14 cellular contexts compared by ENCODE assay signal in the genomic region with DNA sequence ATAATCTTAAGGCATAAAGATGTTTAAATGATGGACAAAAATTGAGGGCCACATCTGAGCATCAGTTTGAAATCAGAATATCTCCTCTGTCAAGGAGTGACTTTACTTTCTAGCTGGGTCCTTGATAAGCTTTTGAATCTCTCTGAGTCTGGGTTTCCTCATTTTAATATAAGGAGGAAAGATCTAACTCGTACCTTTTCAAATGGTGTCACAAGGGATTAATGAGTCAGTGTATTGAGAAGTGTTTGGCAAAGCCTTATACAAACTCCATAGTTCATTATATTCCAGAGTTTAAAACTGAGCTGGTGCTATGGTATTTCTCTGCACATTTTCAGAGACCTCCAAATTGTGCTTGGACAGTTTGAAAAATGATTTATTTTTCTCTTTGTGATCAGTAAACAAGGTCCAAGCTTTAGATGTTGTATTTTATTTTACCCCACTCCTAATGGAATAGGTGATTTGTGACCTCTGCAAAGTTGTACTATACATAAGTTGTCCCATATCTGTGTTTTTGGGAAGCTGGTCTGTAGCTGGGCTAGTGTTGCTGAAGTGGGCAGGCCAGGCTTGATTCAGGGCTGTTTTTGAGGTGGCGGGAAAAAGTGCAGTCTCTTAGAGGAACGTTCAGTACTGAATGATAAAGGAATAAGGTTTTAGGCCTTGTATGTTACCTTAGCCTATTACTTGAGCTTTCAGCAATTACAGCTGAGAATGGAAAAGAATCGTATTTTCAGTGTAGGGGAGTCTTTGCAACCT. TPM values are rescaled to one million over a fixed set of nuclear protein-coding genes. Genes with fewer than 3 reads are reported as not detected.
DNase-seq lines count a peak whose midpoint lies in the region; ATAC-seq and TF ChIP-seq lines count a peak whose summit lies in the region.
"Had no signal": no experiment of that assay in that cellular context is flagged by ENCODE, and none has a peak within 500 bp of the region (broad histone marks: within the 10 kb centered on the region; RNA-seq: fewer than 3 reads in every experiment).

No MANE protein-coding gene starts in this region.

- H3K4me3 ChIP-seq in NB4 (ENCODE audit: low read depth, low read length) (peak overlapping the region; percentile 18), osteoblast (ENCODE audit: insufficient read depth, low read length) (peak overlapping the region; percentile 36)
- H3K4me3 ChIP-seq: BLaER1 treated with 17β-estradiol and CSF1 and Interleukin-3, amounts not matched to agents 10 nM and 100 nM; MG63 had no signal

- POLR2A ChIA-PET in CD4-positive, alpha-beta T cell (lab: Charles Lee): interaction anchor here (0.6 to 2.1 kb wide), 4 partner anchors 12 to 62 kb away, joined by 3 to 5 read pairs (median 4); no protein-coding TSS in a partner anchor

- no peak for TF ChIP-seq CTCF in CD4-positive, alpha-beta T cell (IDR thresholded peaks at IDR 0.05)
- TF ChIP-seq CTCF in NB4 (IDR thresholded peaks at IDR 0.05; ENCODE audit: low read depth, low read length) (no peak), osteoblast (IDR thresholded peaks at IDR 0.05; ENCODE audit: extremely low read depth, low read depth, low read length) (no peak)

- CTCF ChIA-PET in CD4-positive, alpha-beta T cell (lab: Charles Lee): no interaction called here

- DNase-seq in CD4-positive, alpha-beta T cell: no peak
- DNase-seq in NB4 (ENCODE audit: low read depth): no peak
- DNase-seq in osteoblast (ENCODE audit: insufficient read length, low spot score, missing footprints): no peak
- DNase-seq in stimulated activated CD4-positive, alpha-beta T cell treated with anti-CD3 and anti-CD28 coated beads, Interleukin-4, amount 100 ng/mL, for 24 hours: no peak
- no peak for DNase-seq in NCI-H774 (lab: John Stamatoyannopoulos, UW)
- DNase-seq: MG63; NCI-H2171; stimulated activated naive CD8-positive, alpha-beta T cell treated with anti-CD3 and anti-CD28 coated beads, Interleukin-15, amount 100 ng/mL, for 72 hours; T-cell had no signal

- H3K36me3 Mint-ChIP-seq in CD4-positive, alpha-beta T cell (ENCODE audit: low read depth): peaks cover 11% of the 10 kb centered on the region

- H3K4me1 ChIP-seq in osteoblast (ENCODE audit: insufficient read depth, low read length): peaks cover 42% of the 10 kb centered on the region

- no peak for ATAC-seq in CD4-positive, alpha-beta T cell (ENCODE audit: poor library complexity)
- ATAC-seq in esophagus mucosa (peak; percentile 65), GM21526 (IDR thresholded peaks at IDR 0.05; ENCODE audit: low FRiP score, unreplicated experiment) (no peak), HG02610 (IDR thresholded peaks at IDR 0.05; ENCODE audit: unreplicated experiment) (no peak)
- ATAC-seq: stimulated activated naive CD8-positive, alpha-beta T cell treated with anti-CD3 and anti-CD28 coated beads, Interleukin-15, amount 100 ng/mL, for 72 hours; T-cell had no signal

- peak overlapping the region; percentile 21 for H3K4me3 Mint-ChIP-seq in CD4-positive, alpha-beta T cell
- H3K4me3 Mint-ChIP-seq: stimulated activated naive CD8-positive, alpha-beta T cell treated with anti-CD3 and anti-CD28 coated beads, Interleukin-15, amount 100 ng/mL, for 72 hours; T-cell had no signal

- no peak for TF ChIP-seq POLR2A in NB4 (IDR thresholded peaks at IDR 0.05; ENCODE audit: extremely low read depth, insufficient read length)

- no peak overlapping the region for H2AFZ ChIP-seq in osteoblast (ENCODE audit: low read length)

- H3K27me3 Mint-ChIP-seq in CD4-positive, alpha-beta T cell: no peaks in the 10 kb centered on the region
- H3K27me3 Mint-ChIP-seq: stimulated activated naive CD8-positive, alpha-beta T cell treated with anti-CD3 and anti-CD28 coated beads, Interleukin-15, amount 100 ng/mL, for 72 hours; T-cell had no signal

- peak overlapping the region; percentile 89 for H3K4me2 ChIP-seq in osteoblast (ENCODE audit: insufficient read depth, low read length)

- peaks cover 23% of the 10 kb centered on the region for H3K36me3 ChIP-seq in osteoblast (ENCODE audit: insufficient read depth, low read length)

- intact Hi-C loops in CD4-positive, alpha-beta T cell (cut with DNase I, micrococcal nuclease): no loop called here

- no peaks in the 10 kb centered on the region for H3K27me3 ChIP-seq in CD4-positive, alpha-beta T cell (ENCODE audit: control insufficient read depth, insufficient read depth, low read length)
- no peaks in the 10 kb centered on the region for H3K27me3 ChIP-seq in osteoblast (ENCODE audit: insufficient read depth, low read length)
- H3K27me3 ChIP-seq: BLaER1 treated with 17β-estradiol and CSF1 and Interleukin-3, amounts not matched to agents 10 nM and 100 nM; MG63 had no signal

- H3K79me2 ChIP-seq in osteoblast (ENCODE audit: insufficient read depth, low read length): peaks cover 100% of the 10 kb centered on the region

- H3K9me3 Mint-ChIP-seq in CD4-positive, alpha-beta T cell: peaks cover 2% of the 10 kb centered on the region
- H3K9me3 Mint-ChIP-seq: activated T-helper 2 cell treated with anti-CD3 and anti-CD28 coated beads, Interferon-gamma antibody, Interleukin-2, Interleukin-4, amounts not matched to agents 10 μg/mL and 5 μg/mL and 100 μg/mL, durations not matched to agents 14 hours and 24 hours and 36 hours; stimulated activated naive CD8-positive, alpha-beta T cell treated with anti-CD3 and anti-CD28 coated beads, Interleukin-15, amount 100 ng/mL, for 72 hours; T-cell had no signal

- no peak overlapping the region for H3K27ac Mint-ChIP-seq in CD4-positive, alpha-beta T cell
- H3K27ac Mint-ChIP-seq: activated T-helper 2 cell treated with anti-CD3 and anti-CD28 coated beads, Interferon-gamma antibody, Interleukin-2, Interleukin-4, amounts not matched to agents 10 μg/mL and 5 μg/mL and 100 μg/mL, durations not matched to agents 14 hours and 24 hours and 36 hours had no signal

- no peaks in the 10 kb centered on the region for H3K9me3 ChIP-seq in CD4-positive, alpha-beta T cell (ENCODE audit: control insufficient read depth, low read length)
- H3K9me3 ChIP-seq in osteoblast (ENCODE audit: low read depth, low read length): no peaks in the 10 kb centered on the region
- H3K9me3 ChIP-seq: MG63 had no signal

- H3K4me1 Mint-ChIP-seq in CD4-positive, alpha-beta T cell (ENCODE audit: low read depth): peaks cover 52% of the 10 kb centered on the region

- H4K20me1 ChIP-seq in osteoblast (ENCODE audit: insufficient read depth, low read length): peaks cover 74% of the 10 kb centered on the region

- H3K27ac ChIP-seq in CD4-positive, alpha-beta T cell (ENCODE audit: low read depth, low read length): no peak overlapping the region
- peak overlapping the region; percentile 60 for H3K27ac ChIP-seq in osteoblast (ENCODE audit: low read depth, low read length)
- H3K27ac ChIP-seq: BLaER1 treated with 17β-estradiol and CSF1 and Interleukin-3, amounts not matched to agents 10 nM and 100 nM had no signal

RNA-seq across cellular contexts. Expression of gene FNDC3B, which starts 5.6 kb away (rescaled TPM):
- total RNA-seq in CD4-positive, alpha-beta T cell: 10 to 100 TPM; 26.1 to 28.7 TPM
- 19.9 TPM for total RNA-seq in esophagus mucosa
- total RNA-seq in osteoblast: 179 TPM in 2 replicates
